In genomic region chr2:98936133-98936916, GRCh38 we compare ENCODE assay signal across 8 cellular contexts. TPM values are rescaled to one million over a fixed set of nuclear protein-coding genes. Genes with fewer than 3 reads are reported as not detected.
A peak's percentile ranks its signal among the peaks of the same experiment; 100 is the strongest.
DNase-seq lines count a peak whose midpoint lies in the region; ATAC-seq and TF ChIP-seq lines count a peak whose summit lies in the region.

CRACDL (minus strand) TSS chr2:98936225; CDS start chr2:98846800, 89,425 bp downstream.

- H3K27me3 ChIP-seq in A673 (replicated peaks; ENCODE audit: insufficient read depth, low read depth, low read length, poor library complexity), result peaks cover 53% of the 10 kb centered on the region
- H3K27me3 ChIP-seq in HUES48 (ENCODE audit: control insufficient read depth, insufficient read depth, low read length), result peaks cover 68% of the 10 kb centered on the region
- H3K27me3 ChIP-seq in rectal smooth muscle tissue (ENCODE audit: control insufficient read depth, insufficient read depth, low read length), result peaks cover 6% of the 10 kb centered on the region

- H3K4me3 Mint-ChIP-seq in activated T-helper 1 cell treated with anti-CD3 and anti-CD28 coated beads, Interleukin-12 subunit alpha, Interleukin-12 subunit beta, Interleukin-2, Interleukin-4 antibody, amounts not matched to agents 30 ng/mL and 10 ng/mL and 1 ng/mL, durations not matched to agents 14 hours and 24 hours and 36 hours, result peak within 1 kb of the TSS; percentile 73

- H3K4me1 Mint-ChIP-seq in activated T-helper 1 cell treated with anti-CD3 and anti-CD28 coated beads, Interleukin-12 subunit alpha, Interleukin-12 subunit beta, Interleukin-2, Interleukin-4 antibody, amounts not matched to agents 30 ng/mL and 10 ng/mL and 1 ng/mL, durations not matched to agents 14 hours and 24 hours and 36 hours (ENCODE audit: low read depth), result peaks cover 16% of the 10 kb centered on the region

- no peak within 1 kb of the TSS for H3K27ac Mint-ChIP-seq in activated T-helper 1 cell treated with anti-CD3 and anti-CD28 coated beads, Interleukin-12 subunit alpha, Interleukin-12 subunit beta, Interleukin-2, Interleukin-4 antibody, amounts not matched to agents 30 ng/mL and 10 ng/mL and 1 ng/mL, durations not matched to agents 14 hours and 24 hours and 36 hours

- H3K27me3 Mint-ChIP-seq in activated T-helper 1 cell treated with anti-CD3 and anti-CD28 coated beads, Interleukin-12 subunit alpha, Interleukin-12 subunit beta, Interleukin-2, Interleukin-4 antibody, amounts not matched to agents 30 ng/mL and 10 ng/mL and 1 ng/mL, durations not matched to agents 14 hours and 24 hours and 36 hours (ENCODE audit: insufficient read depth), result peaks cover 69% of the 10 kb centered on the region

- no peaks in the 10 kb centered on the region for H3K36me3 ChIP-seq in A673 (ENCODE audit: insufficient read depth, low read length, poor library complexity, severe bottlenecking)
- H3K36me3 ChIP-seq in HUES48 (ENCODE audit: control insufficient read depth, insufficient read depth, low read length), result no peaks in the 10 kb centered on the region
- no peaks in the 10 kb centered on the region for H3K36me3 ChIP-seq in rectal smooth muscle tissue (ENCODE audit: control insufficient read depth, insufficient read depth, low read length)

- H3K9me3 ChIP-seq in A673 (ENCODE audit: low read depth, low read length, poor library complexity, severe bottlenecking) (no peaks in the 10 kb centered on the region), HUES48 (ENCODE audit: control insufficient read depth, insufficient read depth, low read length) (no peaks in the 10 kb centered on the region)

- peak; percentile 53 for ATAC-seq in left ventricle myocardium superior
- ATAC-seq in HG02884 (IDR thresholded peaks at IDR 0.05; ENCODE audit: unreplicated experiment), result no peak

- BruUV-seq in A673 (replicated peaks; lab: Mats Ljungman, UMichigan), result no TSS peak

- TF ChIP-seq CTCF in A673 (conservative IDR thresholded peaks at IDR 0.05; ENCODE audit: low read depth, low read length), result no peak

- H3K27ac ChIP-seq in A673 (ENCODE audit: low read depth, low read length, poor library complexity, severe bottlenecking) (no peak within 1 kb of the TSS), HUES48 (ENCODE audit: low read depth, low read length) (no peak within 1 kb of the TSS), rectal smooth muscle tissue (ENCODE audit: low read depth, low read length) (no peak within 1 kb of the TSS)

- intact Hi-C loops in A673 (cut with micrococcal nuclease; ENCODE audit: unreplicated experiment) (no loop called here), left ventricle myocardium superior (cut with micrococcal nuclease) (no loop called here)
- intact Hi-C loops in activated T-helper 1 cell treated with anti-CD3 and anti-CD28 coated beads, Interleukin-12 subunit alpha, Interleukin-12 subunit beta, Interleukin-2, Interleukin-4 antibody, amounts not matched to agents 30 ng/mL and 10 ng/mL and 1 ng/mL, durations not matched to agents 14 hours and 24 hours and 36 hours (cut with micrococcal nuclease), result loop anchor here (10.0 kb wide), 1 partner anchor 128 kb away; no protein-coding TSS in a partner anchor

- H3K4me1 ChIP-seq in A673 (ENCODE audit: insufficient read depth, low read length, poor library complexity, severe bottlenecking), result no peaks in the 10 kb centered on the region
- no peaks in the 10 kb centered on the region for H3K4me1 ChIP-seq in HUES48 (ENCODE audit: control insufficient read depth, insufficient read depth, low read length)
- no peaks in the 10 kb centered on the region for H3K4me1 ChIP-seq in rectal smooth muscle tissue (ENCODE audit: control insufficient read depth, insufficient read depth, low read length)

- DNase-seq in A673 (ENCODE audit: low spot score), result peak; percentile 23
- no peak for DNase-seq in activated T-helper 1 cell treated with anti-CD3 and anti-CD28 coated beads, Interleukin-12 subunit alpha, Interleukin-12 subunit beta, Interleukin-2, Interleukin-4 antibody, amounts not matched to agents 30 ng/mL and 10 ng/mL and 1 ng/mL, durations not matched to agents 14 hours and 24 hours and 36 hours (ENCODE audit: low spot score)
- DNase-seq in left ventricle myocardium superior, result no peak
- no peak for DNase-seq in NK-92 (lab: John Stamatoyannopoulos, UW; ENCODE audit: unreplicated experiment)
- DNase-seq in H4 (ENCODE audit: low spot score), result no peak

- POLR2A ChIA-PET in A673 (lab: Charles Lee; ENCODE audit: low non-redundant PET), result no interaction called here

- H3K9ac ChIP-seq in HUES48 (ENCODE audit: low read depth, low read length), result no peak within 1 kb of the TSS
- H3K9ac ChIP-seq in rectal smooth muscle tissue (ENCODE audit: low read length), result no peak within 1 kb of the TSS

- H3K36me3 Mint-ChIP-seq in activated T-helper 1 cell treated with anti-CD3 and anti-CD28 coated beads, Interleukin-12 subunit alpha, Interleukin-12 subunit beta, Interleukin-2, Interleukin-4 antibody, amounts not matched to agents 30 ng/mL and 10 ng/mL and 1 ng/mL, durations not matched to agents 14 hours and 24 hours and 36 hours (ENCODE audit: low read depth), result no peaks in the 10 kb centered on the region

- H3K4me3 ChIP-seq in A673 (ENCODE audit: low read depth, low read length, poor library complexity, severe bottlenecking) (peak within 1 kb of the TSS; percentile 26), HUES48 (ENCODE audit: low read depth, low read length) (peak within 1 kb of the TSS; percentile 64), rectal smooth muscle tissue (ENCODE audit: low read length) (peak within 1 kb of the TSS; percentile 45)

- no peaks in the 10 kb centered on the region for H3K9me3 Mint-ChIP-seq in activated T-helper 1 cell treated with anti-CD3 and anti-CD28 coated beads, Interleukin-12 subunit alpha, Interleukin-12 subunit beta, Interleukin-2, Interleukin-4 antibody, amounts not matched to agents 30 ng/mL and 10 ng/mL and 1 ng/mL, durations not matched to agents 14 hours and 24 hours and 36 hours

- CTCF ChIA-PET in A673 (lab: Charles Lee), result interaction anchor here (0.6 kb wide), 1 partner anchor 245 kb away, joined by 4 read pairs; the partner anchor contains the start of genes MITD1 and MRPL30

RNA-seq across cellular contexts. Expression of gene CRACDL, which starts in this region (rescaled TPM):
- total RNA-seq in A673 (2021) (not detected in 2 replicates), left ventricle myocardium superior (4.0 TPM)
- 0.13 and 0.32 TPM in 2 replicates for total RNA-seq in activated T-helper 1 cell treated with anti-CD3 and anti-CD28 coated beads, Interleukin-12 subunit alpha, Interleukin-12 subunit beta, Interleukin-2, Interleukin-4 antibody, amounts not matched to agents 30 ng/mL and 10 ng/mL and 1 ng/mL, durations not matched to agents 14 hours and 24 hours and 36 hours
- 0.08 TPM in 1 of 2 replicates, not detected in the other for total RNA-seq in H4 (2014; rRNA removed; shearing (Covaris generic))

Comparison
In these comparisons a context has a peak if more than half of its experiments do, and no peak if none do; other contexts are left out.
1. Peak in DNase-seq and H3K4me3 ChIP-seq in A673; RNA of the gene not detected or under 1 TPM.